In the genomic region with DNA sequence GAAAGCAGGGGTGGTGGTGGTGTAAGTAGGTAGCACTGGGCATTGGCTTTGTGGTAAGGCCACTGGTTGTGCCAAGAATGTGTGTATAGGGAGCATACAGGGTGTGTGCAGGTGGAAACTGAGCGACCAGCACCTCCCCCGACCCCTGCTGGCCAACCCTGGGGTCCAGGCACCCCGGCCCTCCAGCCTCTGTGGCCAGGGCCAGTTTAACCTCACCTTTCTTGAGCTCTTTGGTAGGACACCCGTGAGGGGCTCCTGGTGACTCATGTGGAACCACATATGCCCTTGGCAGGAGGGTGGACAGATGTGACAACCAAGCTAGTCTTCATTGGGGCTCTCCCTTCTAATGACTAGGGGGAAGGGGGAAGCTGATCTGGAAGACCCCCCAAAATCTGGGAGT, we compare ENCODE assay signal across 13 cellular contexts. TPM values are rescaled to one million over a fixed set of nuclear protein-coding genes. Genes with fewer than 3 reads are reported as not detected.
DNase-seq lines count a peak whose midpoint lies in the region; ATAC-seq and TF ChIP-seq lines count a peak whose summit lies in the region.
"Had no signal": no experiment of that assay in that cellular context is flagged by ENCODE, and none has a peak within 500 bp of the region (broad histone marks: within the 10 kb centered on the region; RNA-seq: fewer than 3 reads in every experiment).

No MANE protein-coding gene starts in this region.

- in situ Hi-C loops in gastrocnemius medialis (cut with MboI; ENCODE audit: low sequenced_read_pairs in 4 of 4) = loop anchor here in 3 of 4 donors (10.0 to 25.0 kb wide), 2 partner anchors 237 to 244 kb away; a partner anchor contains a TSS

- no peaks in the 10 kb centered on the region for H3K9me3 Mint-ChIP-seq in IgD-negative memory B cell

- peak overlapping the region in 2 of 4 donors; percentile 90 for H3K4me3 Mint-ChIP-seq in IgD-negative memory B cell

- H3K9me3 ChIP-seq in gastrocnemius medialis = no peaks in the 10 kb centered on the region
- H3K9me3 ChIP-seq: SJCRH30 had no signal

- H3K27me3 Mint-ChIP-seq in IgD-negative memory B cell = no peaks in the 10 kb centered on the region

- H3K27ac ChIP-seq in dorsolateral prefrontal cortex (peak overlapping the region in 52 of 59 donors; percentile 6 to 100 (median 99)), rectal smooth muscle tissue (ENCODE audit: low read depth, low read length) (peak overlapping the region; percentile 97), gastrocnemius medialis (peak overlapping the region in 2 of 4 donors; percentile 91 to 92)

- H3K36me3 ChIP-seq in rectal smooth muscle tissue (ENCODE audit: control insufficient read depth, insufficient read depth, low read length) (peaks cover 3% of the 10 kb centered on the region), gastrocnemius medialis (no peaks in the 10 kb centered on the region)
- H3K36me3 ChIP-seq: SJCRH30 had no signal

- TF ChIP-seq CTCF in dorsolateral prefrontal cortex (IDR thresholded peaks at IDR 0.05 in 54 of 56, conservative IDR thresholded peaks at IDR 0.05 in 2 of 56; ENCODE audit: low read depth in 1 of 56, partially characterized antibody in 56 of 56) = no peak
- TF ChIP-seq CTCF in gastrocnemius medialis (IDR thresholded peaks at IDR 0.05 in 4 of 5, conservative IDR thresholded peaks at IDR 0.05 in 1 of 5) = no peak

- TF ChIP-seq POLR2A in gastrocnemius medialis (IDR thresholded peaks at IDR 0.05) = no peak

- intact Hi-C loops in dorsolateral prefrontal cortex (cut with DNase I) (loop anchor here (5.0 kb wide), 1 partner anchor 234 kb away; a partner anchor contains a TSS), gastrocnemius medialis (cut with DNase I; ENCODE audit: low total_unique reads) (no loop called here)

- H3K4me1 ChIP-seq in rectal smooth muscle tissue (ENCODE audit: control insufficient read depth, insufficient read depth, low read length) (no peaks in the 10 kb centered on the region), gastrocnemius medialis (peaks cover 0 to 4% of the 10 kb centered on the region in 2 donors)
- H3K4me1 ChIP-seq: SJCRH30 had no signal

- no peak overlapping the region for H3K9ac ChIP-seq in rectal smooth muscle tissue (ENCODE audit: low read length)

- H3K27me3 ChIP-seq in dorsolateral prefrontal cortex = no peaks in the 10 kb centered on the region
- no peaks in the 10 kb centered on the region for H3K27me3 ChIP-seq in rectal smooth muscle tissue (ENCODE audit: control insufficient read depth, insufficient read depth, low read length)
- no peaks in the 10 kb centered on the region for H3K27me3 ChIP-seq in gastrocnemius medialis
- H3K27me3 ChIP-seq: SJCRH30 had no signal

- H3K36me3 Mint-ChIP-seq in IgD-negative memory B cell = no peaks in the 10 kb centered on the region

- H3K27ac Mint-ChIP-seq in IgD-negative memory B cell = peak overlapping the region; percentile 70 to 87 (median 73)

- DNase-seq in dorsolateral prefrontal cortex (no peak), NCI-H524 treated with DMSO at 0.1 percent for 48 hours (lab: John Stamatoyannopoulos, UW) (no peak), gastrocnemius medialis (no peak), UCSD-AML1 (lab: John Stamatoyannopoulos, UW; ENCODE audit: unreplicated experiment) (no peak)
- DNase-seq: activated CD4-positive, CD25-positive, alpha-beta regulatory T cell; activated T-cell treated with anti-CD3 and anti-CD28 coated beads, Interleukin-2, amount 50 U/mL, for 48 hours; COR-L47; midbrain; NCI-H1092 treated with DMSO at 0.1 percent for 48 hours; NCI-H774; SJCRH30 had no signal

- H3K4me3 ChIP-seq in dorsolateral prefrontal cortex (peak overlapping the region in 4 of 59 donors; percentile 60 to 81 (median 76)), rectal smooth muscle tissue (ENCODE audit: low read length) (no peak overlapping the region), gastrocnemius medialis (no peak overlapping the region)
- H3K4me3 ChIP-seq: SJCRH30 had no signal

- ATAC-seq in gastrocnemius medialis = no peak

- peaks cover 10 to 17% (median 11%) of the 10 kb centered on the region in 3 donors for H3K4me1 Mint-ChIP-seq in IgD-negative memory B cell

RNA-seq across cellular contexts. Expression of gene SHF, which starts 19.5 kb away (rescaled TPM):
- polyA plus RNA-seq in IgD-negative memory B cell = 0.85 TPM
- total RNA-seq in dorsolateral prefrontal cortex (10 to 100 TPM; 13.9 to 56.0 (median 31.7) TPM), gastrocnemius medialis (1 to 10 TPM in 3 of 4 donors, under 1 TPM in 1; 0.80 to 3.3 (median 1.7) TPM)

RNA-seq across cellular contexts. Expression of gene DUOX1, which starts 38.5 kb away (rescaled TPM):
- 1.4 TPM for polyA plus RNA-seq in IgD-negative memory B cell
- 10 to 100 TPM in 2 of 120 experiments, 1 to 10 TPM in 82, under 1 TPM in 35, not detected in 1; 0.25 to 12.0 (median 1.8) TPM for total RNA-seq in dorsolateral prefrontal cortex
- total RNA-seq in gastrocnemius medialis = under 1 TPM in 3 of 4 donors, not detected in 1; 0.07 to 0.56 (median 0.13) TPM
- total RNA-seq: SJCRH30 had no signal

RNA-seq across cellular contexts. Expression of gene DUOXA1, which starts 38.6 kb away (rescaled TPM):
- not detected for polyA plus RNA-seq in IgD-negative memory B cell
- total RNA-seq in dorsolateral prefrontal cortex (1 to 10 TPM in 100 of 120 experiments, under 1 TPM in 15, not detected in 5; 0.23 to 7.3 (median 2.0) TPM), gastrocnemius medialis (not detected)

RNA-seq across cellular contexts. Expression of gene DUOXA2, which starts 54.2 kb away (rescaled TPM):
- polyA plus RNA-seq in IgD-negative memory B cell = not detected
- total RNA-seq in dorsolateral prefrontal cortex (not detected), gastrocnemius medialis (not detected)
- total RNA-seq: SJCRH30 had no signal

RNA-seq across cellular contexts. Expression of gene DUOX2, which starts 54.3 kb away (rescaled TPM):
- polyA plus RNA-seq in IgD-negative memory B cell = not detected
- total RNA-seq in dorsolateral prefrontal cortex = 1 to 10 TPM in 13 of 120 experiments, under 1 TPM in 90, not detected in 17; 0.07 to 3.1 (median 0.26) TPM
- total RNA-seq in gastrocnemius medialis = not detected
- total RNA-seq: SJCRH30 had no signal
